8 cellular contexts compared by ENCODE assay signal in genomic region chr17:65055280-65055707, GRCh38. TPM values are rescaled to one million over a fixed set of nuclear protein-coding genes. Genes with fewer than 3 reads are reported as not detected.
DNase-seq lines count a peak whose midpoint lies in the region; ATAC-seq and FAIRE-seq lines count a peak whose summit lies in the region.

No MANE protein-coding gene starts in this region.

- peak overlapping the region; percentile 99 for H3K9ac ChIP-seq in adipocyte (ENCODE audit: low read length)

- DNase-seq in NCI-H82 (lab: John Stamatoyannopoulos, UW), result peak; percentile 26
- DNase-seq in NCI-H82 treated with DMSO at 0.1 percent for 48 hours (lab: John Stamatoyannopoulos, UW; ENCODE audit: unreplicated experiment), result no peak
- no peak for DNase-seq in adipocyte (ENCODE audit: low read depth)
- no peak for DNase-seq in dedifferentiated amniotic fluid mesenchymal stem cell (ENCODE audit: extremely low spot score)
- DNase-seq in RCC 7860 (ENCODE audit: low spot score), result no peak

- H3K4me1 ChIP-seq in adipocyte (ENCODE audit: control insufficient read depth, insufficient read depth, low read length), result peaks cover 12% of the 10 kb centered on the region

- no peaks in the 10 kb centered on the region for H3K9me3 ChIP-seq in adipocyte (ENCODE audit: control insufficient read depth, low read length)

- FAIRE-seq in RCC 7860 (lab: Jason Lieb, UNC), result no peak

- peak; percentile 2 for ATAC-seq in HG03460 (IDR thresholded peaks at IDR 0.05; ENCODE audit: unreplicated experiment)

- peak overlapping the region; percentile 99 for H3K27ac ChIP-seq in layer of hippocampus (ENCODE audit: low read depth, low read length)
- peak overlapping the region; percentile 90 for H3K27ac ChIP-seq in temporal lobe (ENCODE audit: low read depth, low read length)

- peak overlapping the region; percentile 91 for H3K4me3 ChIP-seq in adipocyte (ENCODE audit: low read length)

- peaks cover 31% of the 10 kb centered on the region for H3K36me3 ChIP-seq in adipocyte (ENCODE audit: control insufficient read depth, insufficient read depth, low read length, severe bottlenecking)

- no peaks in the 10 kb centered on the region for H3K27me3 ChIP-seq in adipocyte (replicated peaks; ENCODE audit: control insufficient read depth, insufficient read depth, low read length)
- no peaks in the 10 kb centered on the region for H3K27me3 ChIP-seq in layer of hippocampus (ENCODE audit: control insufficient read depth, insufficient read depth, low read length)

RNA-seq across cellular contexts. Expression of gene GNA13, which starts 1.2 kb away (rescaled TPM):
- 69.1 TPM for total RNA-seq in temporal lobe
